6 cellular contexts compared by ENCODE assay signal in the genomic region with DNA sequence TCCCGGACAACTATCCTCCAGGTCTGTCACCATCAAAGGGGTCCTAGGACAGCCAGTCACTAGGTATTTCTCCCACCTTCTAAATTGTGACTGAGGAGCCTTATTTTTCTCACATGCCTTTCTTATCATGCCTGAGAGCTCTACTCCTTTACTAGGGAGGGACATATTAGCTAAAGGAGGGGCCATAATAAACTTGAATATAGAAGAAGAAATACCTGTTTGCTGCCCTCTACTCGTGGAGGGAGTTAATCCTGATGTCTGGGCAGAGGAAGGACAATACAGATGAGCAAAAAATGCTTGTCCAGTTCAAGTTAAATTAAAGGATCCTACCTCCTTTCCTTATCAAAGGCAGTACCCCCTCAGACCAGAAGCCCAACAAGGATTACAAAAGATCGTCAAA.
DNase-seq lines count a peak whose midpoint lies in the region; ATAC-seq and TF ChIP-seq lines count a peak whose summit lies in the region.
"Not testable (repeated sequence)": the region's sequence is repeated elsewhere in the genome, so short reads cannot be mapped to it uniquely, and the experiment has no call there.

No MANE protein-coding gene starts in this region.

- peaks cover 10% of the 10 kb centered on the region for H3K36me3 Mint-ChIP-seq in activated T-cell treated with anti-CD3 and anti-CD28 coated beads, Interleukin-2, amount 50 U/mL, for 24 hours (ENCODE audit: low read depth)
- H3K36me3 Mint-ChIP-seq in neural progenitor cell: not testable (repeated sequence)
- peaks cover 15% of the 10 kb centered on the region for H3K36me3 Mint-ChIP-seq in stimulated activated effector memory CD8-positive, alpha-beta T cell treated with anti-CD3 and anti-CD28 coated beads, Interleukin-12 subunit alpha, Interleukin-12 subunit beta, amount 100 ng/mL, for 72 hours

- H3K4me3 ChIP-seq in mucosa of rectum (ENCODE audit: low read length in 2 of 2); neural progenitor cell: not testable (repeated sequence)

- TF ChIP-seq CTCF in neural progenitor cell (IDR thresholded peaks at IDR 0.05): not testable (repeated sequence)

- peaks cover 7 to 20% of the 10 kb centered on the region in 2 donors for H3K4me1 ChIP-seq in mucosa of rectum (ENCODE audit: control insufficient read depth in 2 of 2, insufficient read depth in 2 of 2, low read length in 2 of 2)
- H3K4me1 ChIP-seq in neural progenitor cell: peaks cover 21% of the 10 kb centered on the region

- H3K4me3 Mint-ChIP-seq in activated T-cell treated with anti-CD3 and anti-CD28 coated beads, Interleukin-2, amount 50 U/mL, for 24 hours; neural progenitor cell; stimulated activated effector memory CD8-positive, alpha-beta T cell treated with anti-CD3 and anti-CD28 coated beads, Interleukin-12 subunit alpha, Interleukin-12 subunit beta, amount 100 ng/mL, for 72 hours: not testable (repeated sequence)

- H3K27ac ChIP-seq in mucosa of rectum (ENCODE audit: low read depth in 2 of 2, low read length in 2 of 2): peak overlapping the region; percentile 71 to 84
- not testable (repeated sequence) for H3K27ac ChIP-seq in neural progenitor cell

- peak; percentile 44 for ATAC-seq in esophagus mucosa
- peak; percentile 78 for ATAC-seq in left colon
- ATAC-seq in stimulated activated effector memory CD8-positive, alpha-beta T cell treated with anti-CD3 and anti-CD28 coated beads, Interleukin-12 subunit alpha, Interleukin-12 subunit beta, amount 100 ng/mL, for 72 hours: not testable (repeated sequence)

- H3K4me2 ChIP-seq in neural progenitor cell: not testable (repeated sequence)

- H3K9me3 Mint-ChIP-seq in activated T-cell treated with anti-CD3 and anti-CD28 coated beads, Interleukin-2, amount 50 U/mL, for 24 hours: peaks cover 12% of the 10 kb centered on the region
- peaks cover 14% of the 10 kb centered on the region for H3K9me3 Mint-ChIP-seq in neural progenitor cell
- H3K9me3 Mint-ChIP-seq in stimulated activated effector memory CD8-positive, alpha-beta T cell treated with anti-CD3 and anti-CD28 coated beads, Interleukin-12 subunit alpha, Interleukin-12 subunit beta, amount 100 ng/mL, for 72 hours: peaks cover 12% of the 10 kb centered on the region

- not testable (repeated sequence) for H2AFZ ChIP-seq in neural progenitor cell (replicated peaks)

- H3K27me3 ChIP-seq in mucosa of rectum (ENCODE audit: control insufficient read depth in 2 of 2, insufficient read depth in 2 of 2, low read length in 2 of 2); neural progenitor cell: not testable (repeated sequence)

- intact Hi-C loops in left colon (cut with DNase I, micrococcal nuclease): not testable (repeated sequence)

- H3K27me3 Mint-ChIP-seq in activated T-cell treated with anti-CD3 and anti-CD28 coated beads, Interleukin-2, amount 50 U/mL, for 24 hours; neural progenitor cell (ENCODE audit: insufficient read depth, low read depth): not testable (repeated sequence)

- H3K9me3 ChIP-seq in mucosa of rectum (ENCODE audit: control insufficient read depth in 2 of 2, low read length in 2 of 2); neural progenitor cell (ENCODE audit: low read depth): not testable (repeated sequence)

- not testable (repeated sequence) for H3K79me2 ChIP-seq in neural progenitor cell (ENCODE audit: low read depth)

- H4K20me1 ChIP-seq in neural progenitor cell (ENCODE audit: low read depth): not testable (repeated sequence)

- peaks cover 38% of the 10 kb centered on the region for H3K4me1 Mint-ChIP-seq in activated T-cell treated with anti-CD3 and anti-CD28 coated beads, Interleukin-2, amount 50 U/mL, for 24 hours (ENCODE audit: low read depth)
- not testable (repeated sequence) for H3K4me1 Mint-ChIP-seq in neural progenitor cell
- H3K4me1 Mint-ChIP-seq in stimulated activated effector memory CD8-positive, alpha-beta T cell treated with anti-CD3 and anti-CD28 coated beads, Interleukin-12 subunit alpha, Interleukin-12 subunit beta, amount 100 ng/mL, for 72 hours: peaks cover 42% of the 10 kb centered on the region

- not testable (repeated sequence) for H3K9ac ChIP-seq in mucosa of rectum (ENCODE audit: low read depth in 1 of 2, low read length in 2 of 2); neural progenitor cell

- DNase-seq in activated T-cell treated with anti-CD3 and anti-CD28 coated beads, Interleukin-2, amount 50 U/mL, for 24 hours; left colon; neural progenitor cell (ENCODE audit: low spot score); stimulated activated effector memory CD8-positive, alpha-beta T cell treated with anti-CD3 and anti-CD28 coated beads, Interleukin-12 subunit alpha, Interleukin-12 subunit beta, amount 100 ng/mL, for 72 hours (ENCODE audit: low spot score in 2 of 2): not testable (repeated sequence)

- peak overlapping the region; percentile 44 for H3K27ac Mint-ChIP-seq in activated T-cell treated with anti-CD3 and anti-CD28 coated beads, Interleukin-2, amount 50 U/mL, for 24 hours
- H3K27ac Mint-ChIP-seq in neural progenitor cell: peak overlapping the region; percentile 24
- H3K27ac Mint-ChIP-seq in stimulated activated effector memory CD8-positive, alpha-beta T cell treated with anti-CD3 and anti-CD28 coated beads, Interleukin-12 subunit alpha, Interleukin-12 subunit beta, amount 100 ng/mL, for 72 hours: peak overlapping the region; percentile 93

- H3K36me3 ChIP-seq in mucosa of rectum (ENCODE audit: control insufficient read depth in 2 of 2, insufficient read depth in 2 of 2, low read length in 2 of 2); neural progenitor cell: not testable (repeated sequence)

- H3F3A ChIP-seq in neural progenitor cell (ENCODE audit: low read depth): peaks cover 18% of the 10 kb centered on the region

Comparison
In these comparisons a context has a peak if more than half of its experiments do, and no peak if none do; other contexts are left out.
1. H3K27ac Mint-ChIP-seq: peak in every context shown above with its lines; median percentile 93 in stimulated activated effector memory CD8-positive, alpha-beta T cell treated with anti-CD3 and anti-CD28 coated beads, Interleukin-12 subunit alpha, Interleukin-12 subunit beta, amount 100 ng/mL, for 72 hours; 44 in activated T-cell treated with anti-CD3 and anti-CD28 coated beads, Interleukin-2, amount 50 U/mL, for 24 hours; 24 in neural progenitor cell.